10 cellular contexts compared by ENCODE assay signal in genomic region chr22:45975266-45976161, GRCh38. TPM values are rescaled to one million over a fixed set of nuclear protein-coding genes. Genes with fewer than 3 reads are reported as not detected.
A peak's percentile ranks its signal among the peaks of the same experiment; 100 is the strongest.
DNase-seq lines count a peak whose midpoint lies in the region; ATAC-seq and TF ChIP-seq lines count a peak whose summit lies in the region.
"Had no signal": no experiment of that assay in that cellular context is flagged by ENCODE, and none has a peak within 500 bp of the region (broad histone marks: within the 10 kb centered on the region; RNA-seq: fewer than 3 reads in every experiment).

No MANE protein-coding gene starts in this region.

- H3K4me3 ChIP-seq in RWPE2 (ENCODE audit: severe bottlenecking) (peak overlapping the region; percentile 72), smooth muscle cell (peak overlapping the region; percentile 5), foreskin fibroblast (ENCODE audit: low read depth in 1 of 2, low read length in 2 of 2) (no peak overlapping the region)

- no peaks in the 10 kb centered on the region for H4K20me1 ChIP-seq in smooth muscle cell (ENCODE audit: low read depth)

- no peak overlapping the region for H3K9ac ChIP-seq in smooth muscle cell (ENCODE audit: low read depth)

- no peaks in the 10 kb centered on the region for H3K36me3 ChIP-seq in RWPE2 (ENCODE audit: low read depth)
- no peaks in the 10 kb centered on the region for H3K36me3 ChIP-seq in smooth muscle cell (ENCODE audit: low read depth)

- no peak for TF ChIP-seq CTCF in RWPE2 (IDR thresholded peaks at IDR 0.05; ENCODE audit: poor library complexity, severe bottlenecking)
- no peak for TF ChIP-seq CTCF in smooth muscle cell (IDR thresholded peaks at IDR 0.05; ENCODE audit: borderline replicate concordance, insufficient read depth, poor library complexity, severe bottlenecking)
- TF ChIP-seq CTCF in foreskin fibroblast (IDR thresholded peaks at IDR 0.05; ENCODE audit: low read depth, low read length), result no peak

- H3K27ac ChIP-seq in RWPE2 (ENCODE audit: poor library complexity, severe bottlenecking), result peak overlapping the region; percentile 68
- H3K27ac ChIP-seq in smooth muscle cell (ENCODE audit: low read depth), result no peak overlapping the region

- H3K4me2 ChIP-seq in smooth muscle cell, result peak overlapping the region; percentile 36

- ATAC-seq in RWPE2 (ENCODE audit: low read depth) (no peak), HG02588 (IDR thresholded peaks at IDR 0.05; ENCODE audit: unreplicated experiment) (no peak)
- ATAC-seq: left ventricle myocardium superior had no signal

- no peak overlapping the region for H2AFZ ChIP-seq in smooth muscle cell (ENCODE audit: low read depth)

- no peaks in the 10 kb centered on the region for H3K9me3 ChIP-seq in RWPE2 (ENCODE audit: severe bottlenecking)
- H3K9me3 ChIP-seq in smooth muscle cell (replicated peaks; ENCODE audit: low read depth), result no peaks in the 10 kb centered on the region

- H3K27me3 ChIP-seq in RWPE2 (ENCODE audit: insufficient read depth, poor library complexity, severe bottlenecking) (no peaks in the 10 kb centered on the region), smooth muscle cell (ENCODE audit: low read depth) (peaks cover 76% of the 10 kb centered on the region)

- 8% methylated on average over 65 of the region's 79 CpGs for WGBS in smooth muscle cell (ENCODE audit: low lambda C conversion rate)

- peak; percentile 39 for DNase-seq in NCI-H2196 (lab: John Stamatoyannopoulos, UW; ENCODE audit: unreplicated experiment)
- DNase-seq in NCI-H2196 treated with DMSO at 0.1 percent for 48 hours (lab: John Stamatoyannopoulos, UW; ENCODE audit: unreplicated experiment), result no peak
- DNase-seq in RWPE2 (ENCODE audit: low spot score), result no peak
- peak; percentile 22 for DNase-seq in glomerular visceral epithelial cell (ENCODE audit: extremely low spot score)
- no peak for DNase-seq in smooth muscle cell (lab: John Stamatoyannopoulos, UW; ENCODE audit: unreplicated experiment)
- no peak for DNase-seq in globus pallidus (ENCODE audit: low spot score)
- no peak for DNase-seq in foreskin fibroblast
- DNase-seq: erythroblast, left ventricle myocardium superior had no signal

- H3K4me1 ChIP-seq in RWPE2 (ENCODE audit: insufficient read depth, poor library complexity, severe bottlenecking) (peaks cover 16% of the 10 kb centered on the region), smooth muscle cell (ENCODE audit: low read depth) (peaks cover 19% of the 10 kb centered on the region)

- no peaks in the 10 kb centered on the region for H3F3A ChIP-seq in smooth muscle cell (ENCODE audit: low read depth)

- no peaks in the 10 kb centered on the region for H3K79me2 ChIP-seq in smooth muscle cell (ENCODE audit: low read depth)

RNA-seq across cellular contexts. Expression of gene WNT7B, which starts 1.4 kb away (rescaled TPM):
- 0.45 and 1.6 TPM in 2 replicates for total RNA-seq in smooth muscle cell
- 0.69 and 3.2 TPM in 2 replicates for polyA plus RNA-seq in smooth muscle cell
- total RNA-seq: left ventricle myocardium superior had no signal

Comparison
In these comparisons a context has a peak if more than half of its experiments do, and no peak if none do; other contexts are left out.
1. DNase-seq: peak in NCI-H2196 (single experiment) and glomerular visceral epithelial cell (single experiment); none in NCI-H2196 treated with DMSO at 0.1 percent for 48 hours (single experiment), RWPE2 (single experiment), smooth muscle cell (single experiment), globus pallidus (single experiment) and foreskin fibroblast (0 of 2).
2. H3K4me3 ChIP-seq: peak in RWPE2 (single experiment) and smooth muscle cell (single experiment); none in foreskin fibroblast (0 of 2).